ENCODE assay signal across 8 cellular contexts in the genomic region with DNA sequence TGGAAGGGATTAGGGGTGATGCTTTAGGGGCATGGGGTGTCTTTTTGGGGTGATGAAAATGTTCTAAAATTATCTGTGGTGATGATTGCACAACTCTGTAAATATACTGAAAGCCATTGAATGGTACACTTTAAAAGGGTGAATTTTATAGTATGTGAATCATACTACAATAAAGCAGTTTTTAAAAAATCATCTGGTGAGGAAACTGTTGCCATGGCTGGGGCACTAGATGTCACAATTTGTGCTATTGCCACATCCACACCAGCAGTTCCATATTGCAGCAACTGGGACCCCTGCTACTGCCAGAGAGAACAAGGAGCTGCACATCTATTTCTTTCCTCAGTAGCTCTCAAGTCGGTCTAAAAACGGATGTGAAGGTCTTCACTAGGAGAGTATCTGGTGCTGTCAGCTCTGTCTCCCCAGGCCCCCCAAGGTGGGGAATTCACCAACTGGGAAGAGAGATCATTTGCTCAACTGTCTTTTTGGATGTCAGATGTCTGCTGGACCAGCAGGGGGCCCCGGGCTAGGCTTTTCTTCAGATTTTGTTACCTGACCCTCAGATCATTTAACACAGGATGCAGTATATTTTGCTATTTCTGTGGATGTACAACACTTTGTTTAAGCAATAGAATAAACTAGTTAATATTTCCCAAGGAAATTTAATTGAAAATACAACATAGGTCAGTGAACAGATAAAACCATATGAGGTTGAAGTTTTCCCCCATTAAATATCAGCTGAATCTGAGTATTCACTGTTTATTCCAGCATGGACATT. TPM values are rescaled to one million over a fixed set of nuclear protein-coding genes. Genes with fewer than 3 reads are reported as not detected.
A peak's percentile ranks its signal among the peaks of the same experiment; 100 is the strongest.
DNase-seq lines count a peak whose midpoint lies in the region; ATAC-seq and TF ChIP-seq lines count a peak whose summit lies in the region.

No MANE protein-coding gene starts in this region.

- H3K4me3 ChIP-seq in AG04449 (ENCODE audit: low read depth, low read length), result no peak overlapping the region
- no peak overlapping the region for H3K4me3 ChIP-seq in choroid plexus epithelial cell (ENCODE audit: low read depth, low read length)
- H3K4me3 ChIP-seq in retinal pigment epithelial cell (ENCODE audit: low read length), result no peak overlapping the region

- TF ChIP-seq CTCF in AG04449 (IDR thresholded peaks at IDR 0.05; ENCODE audit: insufficient read depth, low read length, missing control alignments) (peak; percentile 45), choroid plexus epithelial cell (conservative IDR thresholded peaks at IDR 0.05; ENCODE audit: low read depth, low read length) (peak; percentile 69), retinal pigment epithelial cell (conservative IDR thresholded peaks at IDR 0.05; ENCODE audit: low read depth, low read length) (peak; percentile 76)

- CTCF ChIA-PET in AG04449 (lab: Yijun Ruan, JAX), result interaction anchor here (0.7 to 3.2 kb wide), 15 partner anchors 10 to 382 kb away, joined by 3 to 21 read pairs (median 5); no protein-coding TSS in a partner anchor

- POLR2A ChIA-PET in AG04449 (lab: Yijun Ruan, JAX), result no interaction called here

- ATAC-seq in GM19463 (IDR thresholded peaks at IDR 0.05; ENCODE audit: unreplicated experiment), result no peak

- no peak for DNase-seq in AG04449 (ENCODE audit: low read depth, low spot score)
- peak; percentile 14 for DNase-seq in GM19238 (ENCODE audit: insufficient read length, low spot score)
- DNase-seq in SK-N-DZ (ENCODE audit: low spot score), result peak; percentile 21
- DNase-seq in choroid plexus epithelial cell (ENCODE audit: low read depth), result peak; percentile 25
- DNase-seq in retinal pigment epithelial cell (ENCODE audit: low read depth), result no peak
- DNase-seq in NCI-H526 (lab: John Stamatoyannopoulos, UW), result no peak
- DNase-seq in kidney glomerular epithelial cell (lab: John Stamatoyannopoulos, UW), result no peak

RNA-seq across cellular contexts. Expression of a gene that starts 13.2 kb away (rescaled TPM):
- polyA plus RNA-seq in SK-N-DZ (2014; cell fraction: cytosol; rRNA removed), result 0.01 and 0.02 TPM in 2 replicates
- 0.13 and 0.14 TPM in 2 replicates for polyA plus RNA-seq in SK-N-DZ (2014; cell fraction: nucleus; rRNA removed)

Comparison
In these comparisons a context has a peak if more than half of its experiments do, and no peak if none do; other contexts are left out.
1. DNase-seq: peak in GM19238 (single experiment), SK-N-DZ (single experiment) and choroid plexus epithelial cell (single experiment); none in AG04449 (single experiment), retinal pigment epithelial cell (single experiment), NCI-H526 (0 of 2) and kidney glomerular epithelial cell (single experiment).
2. Peak in every context shown above with its lines, with median percentiles within 50 percentile points of each other: CTCF ChIP-seq.